ENCODE assay signal across 1 cellular context in genomic region chr13:102729560-102730275, GRCh38.
TF ChIP-seq lines count a peak whose summit lies in the region.

No MANE protein-coding gene starts in this region.

TF ChIP-seq in HCT116, 20 proteins besides CTCF, POLR2A, EP300 and RAD21 (continued from another document):
- TF ChIP-seq, protein P1, sequence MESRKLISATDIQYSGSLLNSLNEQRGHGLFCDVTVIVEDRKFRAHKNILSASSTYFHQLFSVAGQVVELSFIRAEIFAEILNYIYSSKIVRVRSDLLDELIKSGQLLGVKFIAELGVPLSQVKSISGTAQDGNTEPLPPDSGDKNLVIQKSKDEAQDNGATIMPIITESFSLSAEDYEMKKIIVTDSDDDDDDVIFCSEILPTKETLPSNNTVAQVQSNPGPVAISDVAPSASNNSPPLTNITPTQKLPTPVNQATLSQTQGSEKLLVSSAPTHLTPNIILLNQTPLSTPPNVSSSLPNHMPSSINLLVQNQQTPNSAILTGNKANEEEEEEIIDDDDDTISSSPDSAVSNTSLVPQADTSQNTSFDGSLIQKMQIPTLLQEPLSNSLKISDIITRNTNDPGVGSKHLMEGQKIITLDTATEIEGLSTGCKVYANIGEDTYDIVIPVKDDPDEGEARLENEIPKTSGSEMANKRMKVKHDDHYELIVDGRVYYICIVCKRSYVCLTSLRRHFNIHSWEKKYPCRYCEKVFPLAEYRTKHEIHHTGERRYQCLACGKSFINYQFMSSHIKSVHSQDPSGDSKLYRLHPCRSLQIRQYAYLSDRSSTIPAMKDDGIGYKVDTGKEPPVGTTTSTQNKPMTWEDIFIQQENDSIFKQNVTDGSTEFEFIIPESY (IDR thresholded peaks at IDR 0.05; ENCODE audit: extremely low read depth, insufficient replicate concordance, low read length): no peak
- TF ChIP-seq EZH2phosphoT487 (IDR thresholded peaks at IDR 0.05; ENCODE audit: borderline replicate concordance): no peak
